Comparison of ENCODE assay signal across 8 cellular contexts in genomic region chr11:120108154-120108784, GRCh38. TPM values are rescaled to one million over a fixed set of nuclear protein-coding genes. Genes with fewer than 3 reads are reported as not detected.
DNase-seq lines count a peak whose midpoint lies in the region; ATAC-seq and TF ChIP-seq lines count a peak whose summit lies in the region.

No MANE protein-coding gene starts in this region.

- no peak overlapping the region for H2BK20ac ChIP-seq in IMR-90 (ENCODE audit: low read depth, low read length)

- H3K27ac ChIP-seq in IMR-90 (ENCODE audit: insufficient read depth, low read length) (no peak overlapping the region), SJCRH30 (no peak overlapping the region), parathyroid adenoma (no peak overlapping the region)

- H3K9me3 ChIP-seq in IMR-90 (ENCODE audit: control insufficient read depth, insufficient read depth, low read length) = no peaks in the 10 kb centered on the region
- no peaks in the 10 kb centered on the region for H3K9me3 ChIP-seq in SJCRH30 (replicated peaks)
- H3K9me3 ChIP-seq in parathyroid adenoma (ENCODE audit: control insufficient read depth, low read length) = no peaks in the 10 kb centered on the region

- H3K4me2 ChIP-seq in IMR-90 (ENCODE audit: low read depth, low read length) = no peak overlapping the region
- H3K4me2 ChIP-seq in parathyroid adenoma (ENCODE audit: low read length) = no peak overlapping the region

- H3K18ac ChIP-seq in IMR-90 (ENCODE audit: low read depth, low read length) = no peak overlapping the region

- TF ChIP-seq POLR2A in IMR-90 (IDR thresholded peaks at IDR 0.05; ENCODE audit: low read depth, low read length) = no peak

- H3K27me3 Mint-ChIP-seq in type B pancreatic cell = peaks cover 30% of the 10 kb centered on the region

- H3K4ac ChIP-seq in IMR-90 (ENCODE audit: low read depth, low read length) = no peak overlapping the region

- DNase-seq in NCI-H1417 (lab: John Stamatoyannopoulos, UW) = peak; percentile 49 to 73 (median 64)
- DNase-seq in NCI-H1417 treated with DMSO at 0.1 percent for 48 hours (lab: John Stamatoyannopoulos, UW) = no peak
- DNase-seq in IMR-90 = peak; percentile 30
- DNase-seq in SJCRH30 = peak; percentile 39 to 70
- peak; percentile 12 for DNase-seq in activated gamma-delta T cell treated with anti-CD3 and anti-CD28 coated beads, Interleukin-2, amount 50 U/mL, for 16 hours (ENCODE audit: low read depth)
- peak; percentile 85 for DNase-seq in germinal center (ENCODE audit: low spot score)
- DNase-seq in type B pancreatic cell (ENCODE audit: extremely low spot score, unreplicated experiment) = peak; percentile 83

- H3K27ac Mint-ChIP-seq in type B pancreatic cell = peak overlapping the region; percentile 73

- CTCF ChIA-PET in IMR-90 (lab: Yijun Ruan, JAX) = interaction anchor here (0.6 to 2.8 kb wide), 11 partner anchors 10 to 633 kb away, joined by 3 to 16 read pairs (median 3); partner anchors contain the start of gene NECTIN1

- H3K4me3 Mint-ChIP-seq in type B pancreatic cell = no peak overlapping the region

- H3K9ac ChIP-seq in IMR-90 (ENCODE audit: low read depth, low read length) (no peak overlapping the region), parathyroid adenoma (no peak overlapping the region)

- H2AK5ac ChIP-seq in IMR-90 (ENCODE audit: low read depth, low read length) = no peak overlapping the region

- no peak overlapping the region for H3K56ac ChIP-seq in IMR-90 (ENCODE audit: extremely low read depth, insufficient read depth, low read length)

- no CpG with 5 or more reads among the region's 6 CpGs for WGBS in IMR-90 (ENCODE audit: extremely low coverage in 2 of 2, insufficient read length in 1 of 2), 2 experiments

- peak; percentile 99 for ATAC-seq in IMR-90 (ENCODE audit: low read depth)

- H3K27me3 ChIP-seq in IMR-90 (ENCODE audit: control insufficient read depth, insufficient read depth, low read length) (peaks cover 67% of the 10 kb centered on the region), SJCRH30 (no peaks in the 10 kb centered on the region), parathyroid adenoma (ENCODE audit: control insufficient read depth, insufficient read depth, low read length) (no peaks in the 10 kb centered on the region)

- no peak overlapping the region for H3K23ac ChIP-seq in IMR-90 (ENCODE audit: low read depth, low read length)

- H2AFZ ChIP-seq in IMR-90 (replicated peaks; ENCODE audit: low read length, poor library complexity) = peak overlapping the region; percentile 63
- H2AFZ ChIP-seq in parathyroid adenoma = no peak overlapping the region

- TF ChIP-seq RAD21 in IMR-90 (IDR thresholded peaks at IDR 0.05; ENCODE audit: low read length) = peak; percentile 95

- H3K36me3 ChIP-seq in IMR-90 (ENCODE audit: control insufficient read depth, insufficient read depth, low read length) = no peaks in the 10 kb centered on the region
- no peaks in the 10 kb centered on the region for H3K36me3 ChIP-seq in SJCRH30
- H3K36me3 ChIP-seq in parathyroid adenoma (ENCODE audit: control insufficient read depth, insufficient read depth, low read length) = no peaks in the 10 kb centered on the region

- POLR2A ChIA-PET in IMR-90 (lab: Charles Lee; ENCODE audit: unreplicated experiment) = no interaction called here

- H3K4me3 ChIP-seq in IMR-90 (ENCODE audit: insufficient read depth, low read depth, low read length) (no peak overlapping the region), SJCRH30 (no peak overlapping the region), parathyroid adenoma (ENCODE audit: low read depth, low read length) (no peak overlapping the region)

- no peak overlapping the region for H2BK15ac ChIP-seq in IMR-90 (ENCODE audit: low read depth, low read length)

- dilution Hi-C loops in IMR-90 (cut with HindIII; ENCODE audit: low sequenced_read_pairs, unreplicated experiment) = no loop called here

- H2AK9ac ChIP-seq in IMR-90 (replicated peaks; ENCODE audit: low read depth, low read length, poor library complexity) = peak overlapping the region; percentile 39

- no peaks in the 10 kb centered on the region for H4K20me1 ChIP-seq in IMR-90 (ENCODE audit: insufficient read depth, low read length)

- TF ChIP-seq CTCF in IMR-90 (conservative IDR thresholded peaks at IDR 0.05; ENCODE audit: low read depth, low read length) = peak; percentile 98
- TF ChIP-seq CTCF in parathyroid adenoma (IDR thresholded peaks at IDR 0.05) = peak; percentile 95
- TF ChIP-seq CTCF in type B pancreatic cell (conservative IDR thresholded peaks at IDR 0.05) = peak; percentile 99

- H3K9me3 Mint-ChIP-seq in type B pancreatic cell = no peaks in the 10 kb centered on the region

- H3K9me1 ChIP-seq in IMR-90 (ENCODE audit: insufficient read depth, low read length) = no peaks in the 10 kb centered on the region

- intact Hi-C loops in IMR-90 (cut with micrococcal nuclease) = loop anchor here (1.0 to 2.0 kb wide), 3 partner anchors 379 to 627 kb away; partner anchors contain the start of gene NECTIN1

- H3K79me2 ChIP-seq in parathyroid adenoma = no peaks in the 10 kb centered on the region

- in situ Hi-C loops in IMR-90 (cut with MboI; ENCODE audit: low sequenced_read_pairs) = loop anchor here (5.0 to 25.0 kb wide), 3 partner anchors 441 to 746 kb away; no protein-coding TSS in a partner anchor

- H4K5ac ChIP-seq in IMR-90 (ENCODE audit: low read depth, low read length) = no peak overlapping the region

- H3K4me1 Mint-ChIP-seq in type B pancreatic cell (ENCODE audit: unreplicated experiment) = no peaks in the 10 kb centered on the region

- no peak overlapping the region for H3K14ac ChIP-seq in IMR-90 (replicated peaks; ENCODE audit: low read depth, low read length)

- H3K79me1 ChIP-seq in IMR-90 (ENCODE audit: low read depth in 1 of 2, low read length in 2 of 2) = no peaks in the 10 kb centered on the region

- H3K4me1 ChIP-seq in IMR-90 (ENCODE audit: control insufficient read depth, insufficient read depth, low read length) (no peaks in the 10 kb centered on the region), SJCRH30 (no peaks in the 10 kb centered on the region), parathyroid adenoma (no peaks in the 10 kb centered on the region)

- no peak overlapping the region for H4K91ac ChIP-seq in IMR-90 (ENCODE audit: insufficient read depth, low read depth, low read length)

- BruUV-seq in IMR-90 (replicated peaks; lab: Mats Ljungman, UMichigan) = no TSS peak

- no peaks in the 10 kb centered on the region for H3K36me3 Mint-ChIP-seq in type B pancreatic cell

- no peak overlapping the region for H2BK120ac ChIP-seq in IMR-90 (ENCODE audit: low read depth, low read length)

- no peak overlapping the region for H2BK5ac ChIP-seq in IMR-90 (ENCODE audit: low read depth, low read length, poor library complexity, severe bottlenecking)

- no peak overlapping the region for H4K8ac ChIP-seq in IMR-90 (ENCODE audit: low read depth in 2 of 2, low read length in 2 of 2)

TF ChIP-seq in IMR-90, 13 proteins besides CTCF, POLR2A, EP300 and RAD21:
- TF ChIP-seq SMC3 (IDR thresholded peaks at IDR 0.05; ENCODE audit: low read depth, low read length) (peak; percentile 95), MAZ (IDR thresholded peaks at IDR 0.05; ENCODE audit: borderline replicate concordance, low read depth, low read length) (0 out of 2 replicates have a peak, but pooled peaks have one; percentile 14), RCOR1 (IDR thresholded peaks at IDR 0.05; ENCODE audit: insufficient replicate concordance, low read length) (no peak), NFE2L2 (IDR thresholded peaks at IDR 0.05; ENCODE audit: low read depth, low read length) (no peak)

RNA-seq across cellular contexts. Expression of gene TRIM29, which starts 29.6 kb away (rescaled TPM):
- not detected in 2 replicates for total RNA-seq in IMR-90 (2012; rRNA removed)
- not detected in 2 replicates for polyA plus RNA-seq in IMR-90 (2012; rRNA removed)
- polyA plus RNA-seq in IMR-90 (2012; cell fraction: cytosol; rRNA removed) = not detected in 2 replicates
- polyA plus RNA-seq in IMR-90 (2012; cell fraction: nucleus; rRNA removed; ENCODE audit: low replicate concordance) = not detected in 2 replicates
- not detected in 2 replicates for total RNA-seq in SJCRH30 (2014; rRNA removed; shearing (Covaris generic))
- 56.7 and 207 TPM in 2 replicates for total RNA-seq in type B pancreatic cell (ENCODE audit: low replicate concordance)

Comparison
In these comparisons a context has a peak if more than half of its experiments do, and no peak if none do; other contexts are left out.
1. RNA of gene TRIM29, which starts 29.6 kb away (total RNA-seq): 56.7 to 207 TPM in type B pancreatic cell; not detected in IMR-90 and not detected in SJCRH30; every median in the first group is over 10 times any median in the second.
2. Peak in every context shown above with its lines, with median percentiles within 50 percentile points of each other: CTCF ChIP-seq.